In the genomic region with DNA sequence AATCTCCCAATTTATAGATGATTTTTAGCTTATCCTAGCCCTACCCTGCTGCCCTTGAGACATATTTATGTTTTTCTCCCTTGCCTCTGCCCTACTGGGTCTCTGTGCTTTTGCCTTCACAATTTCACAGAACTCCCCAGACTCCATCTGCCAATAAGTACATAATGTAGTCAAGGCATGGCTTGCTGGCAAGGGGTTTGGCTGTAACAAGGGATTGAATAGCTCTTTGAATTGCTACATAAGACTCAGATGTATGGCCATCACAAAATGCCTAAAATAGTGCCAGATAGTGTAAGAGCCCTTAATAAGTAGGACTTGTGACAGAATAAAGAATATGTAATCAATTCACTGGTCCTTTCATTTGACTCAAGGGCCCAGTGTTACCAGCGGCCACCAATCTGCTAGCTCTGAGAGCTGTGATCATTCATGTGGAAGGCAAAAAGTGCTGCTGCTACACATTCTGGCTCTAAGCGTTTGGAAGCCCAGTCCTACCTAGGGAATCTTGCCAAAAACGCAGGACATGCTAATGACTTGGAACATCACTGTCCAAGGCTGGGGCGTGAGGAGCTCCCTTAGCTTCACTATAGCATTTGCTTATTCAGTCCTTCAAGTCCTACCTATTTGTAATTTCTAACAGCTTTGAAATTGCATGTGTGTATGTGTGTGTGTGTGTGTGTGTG, we compare ENCODE assay signal across 24 cellular contexts. TPM values are rescaled to one million over a fixed set of nuclear protein-coding genes. Genes with fewer than 3 reads are reported as not detected.
DNase-seq lines count a peak whose midpoint lies in the region; ATAC-seq and TF ChIP-seq lines count a peak whose summit lies in the region.
"Had no signal": no experiment of that assay in that cellular context is flagged by ENCODE, and none has a peak within 500 bp of the region (broad histone marks: within the 10 kb centered on the region; RNA-seq: fewer than 3 reads in every experiment).

No MANE protein-coding gene starts in this region.

- TF ChIP-seq POLR2A in GM18505 (IDR thresholded peaks at IDR 0.05; ENCODE audit: borderline replicate concordance, extremely low read depth, insufficient read depth, insufficient read length), result no peak

- in situ Hi-C loops in KBM-7 (cut with MboI; ENCODE audit: low pct_unique_long_range_greater_than_20kb, low sequenced_read_pairs), result no loop called here

- no peak for ATAC-seq in Right ventricle myocardium superior (ENCODE audit: poor library complexity)
- ATAC-seq in GM18505 (IDR thresholded peaks at IDR 0.05; ENCODE audit: unreplicated experiment), result no peak
- ATAC-seq: GM12878; HCT116; natural killer cell treated with Interleukin-12 subunit alpha and Interleukin-12 subunit beta and Interleukin-15 and Interleukin-18, amount 100 ng/mL, for 72 hours; psoas muscle had no signal

- peak; percentile 72 for DNase-seq in NCI-H1092 (lab: John Stamatoyannopoulos, UW)
- DNase-seq in NCI-H446 treated with DMSO at 0.1 percent for 48 hours (lab: John Stamatoyannopoulos, UW), result peak; percentile 96
- DNase-seq in ecto neural progenitor cell (ENCODE audit: low spot score), result peak; percentile 45
- DNase-seq in posterior cingulate gyrus, result peak in 8 of 10 donors; percentile 11 to 86 (median 36)
- DNase-seq in HuH-7 (ENCODE audit: low spot score), result no peak
- DNase-seq in Right ventricle myocardium superior, result no peak
- no peak for DNase-seq in KBM-7
- DNase-seq: activated CD4-positive, alpha-beta T cell treated with anti-CD3 and anti-CD28 coated beads for 4 hours; activated effector memory CD4-positive, alpha-beta T cell treated with Interleukin-2 at 50 U/mL for 16 hours; AML-193; Calu3; endodermal cell; GDM1; NCI-H187 treated with DMSO at 0.1 percent for 48 hours; psoas muscle; stimulated activated CD4-positive, alpha-beta T cell treated with anti-CD3 and anti-CD28 coated beads, Interleukin-4, amount 100 ng/mL, for 4 hours had no signal

- intact Hi-C loops in posterior cingulate gyrus (cut with DNase I), result no loop called here
- intact Hi-C loops in Right ventricle myocardium superior (cut with DNase I), result no loop called here

RNA-seq across cellular contexts. Expression of a gene that starts 20.5 kb away (rescaled TPM):
- total RNA-seq in Right ventricle myocardium superior, result 0.11 TPM
- total RNA-seq: Calu3; chondrocyte; GM12878; HT1080; mesenteric fat pad; natural killer cell treated with Interleukin-12 subunit alpha and Interleukin-12 subunit beta and Interleukin-15 and Interleukin-18, amount 100 ng/mL, for 72 hours; smooth muscle cell had no signal

Comparison
In these comparisons a context has a peak if more than half of its experiments do, and no peak if none do; other contexts are left out.
1. DNase-seq: peak in NCI-H1092 (single experiment), NCI-H446 treated with DMSO at 0.1 percent for 48 hours (single experiment), ecto neural progenitor cell (single experiment) and posterior cingulate gyrus (8 of 10); none in HuH-7 (single experiment), Right ventricle myocardium superior (single experiment) and KBM-7 (single experiment).